1 cellular context compared by ENCODE assay signal in the genomic region with DNA sequence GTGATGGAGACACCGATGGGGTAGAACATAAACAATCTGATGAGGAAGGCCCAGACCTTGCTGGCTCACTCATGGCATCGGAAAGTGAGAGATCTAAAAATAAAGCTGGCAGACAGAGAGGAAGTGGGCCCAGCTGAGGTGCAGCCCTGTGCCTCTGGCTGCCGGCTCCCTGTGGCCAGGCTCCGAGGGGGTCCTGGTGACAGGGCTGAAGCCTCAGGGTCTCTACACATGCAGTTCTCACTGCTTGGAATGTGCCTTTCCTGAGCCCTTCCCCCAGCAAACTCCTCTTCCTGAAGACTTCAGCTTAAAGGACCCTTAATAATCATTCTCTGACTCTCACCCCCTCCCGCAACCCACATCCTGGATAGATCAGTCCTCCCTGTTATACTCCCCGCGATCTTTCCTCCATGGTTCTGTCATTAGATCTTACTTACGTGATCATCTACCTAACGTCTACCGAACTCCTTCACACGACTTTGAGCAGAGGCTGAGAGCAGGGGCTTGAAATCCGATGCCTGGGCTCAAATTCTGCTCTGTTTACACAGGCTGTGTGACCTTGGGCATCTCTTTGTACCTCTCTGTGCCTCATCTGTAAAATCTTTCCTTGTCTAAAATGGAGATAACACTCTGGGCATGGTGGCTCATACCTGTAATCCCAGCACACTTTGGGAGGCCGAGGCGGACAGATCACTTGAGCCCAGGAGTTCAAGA.
TF ChIP-seq lines count a peak whose summit lies in the region.

No MANE protein-coding gene starts in this region.

TF ChIP-seq in GM12878, 131 proteins besides CTCF, POLR2A, EP300 and RAD21 (continued from another document and continues in another):
- TF ChIP-seq REST (IDR thresholded peaks at IDR 0.05; ENCODE audit: low read depth, low read length) (no peak), STAT1 (conservative IDR thresholded peaks at IDR 0.05) (0 out of 2 replicates have a peak, but pooled peaks have one; percentile 8), RB1 (IDR thresholded peaks at IDR 0.05; ENCODE audit: borderline replicate concordance) (no peak), ZNF622 (IDR thresholded peaks at IDR 0.05) (no peak), RBBP5 (conservative IDR thresholded peaks at IDR 0.05) (0 out of 2 replicates have a peak, but pooled peaks have one; percentile 4), POU2F2 (IDR thresholded peaks at IDR 0.05; ENCODE audit: borderline replicate concordance, low read depth, low read length) (peak; percentile 64; the same call in 1 of the 3 replicates), HSF1 (IDR thresholded peaks at IDR 0.05; ENCODE audit: low read depth, low read length) (no peak), FOXK2 (IDR thresholded peaks at IDR 0.05) (no peak), SP1 (IDR thresholded peaks at IDR 0.05; ENCODE audit: low read depth, low read length) (peak; percentile 50), HCFC1 (IDR thresholded peaks at IDR 0.05; ENCODE audit: low read length) (no peak), MYC (IDR thresholded peaks at IDR 0.05; ENCODE audit: insufficient read depth, insufficient read length, insufficient replicate concordance, low read length, severe bottlenecking) (no peak), SMARCA5 (IDR thresholded peaks at IDR 0.05) (peak; percentile 51; the same call in 1 of the 2 replicates), EED (IDR thresholded peaks at IDR 0.05; ENCODE audit: low read depth) (no peak; the same call in 1 of the 2 replicates), YY1 (IDR thresholded peaks at IDR 0.05; ENCODE audit: low read depth, low read length) (no peak), MLLT1 (IDR thresholded peaks at IDR 0.05) (peak; percentile 58; the same call in 1 of the 2 replicates), MYB (IDR thresholded peaks at IDR 0.05; ENCODE audit: borderline replicate concordance, low read depth, low read length) (no peak), BACH1 (IDR thresholded peaks at IDR 0.05; ENCODE audit: borderline replicate concordance) (no peak), ETV6 (conservative IDR thresholded peaks at IDR 0.05 in 1 of 2, IDR thresholded peaks at IDR 0.05 in 1 of 2; ENCODE audit: borderline replicate concordance in 1 of 2, low read depth in 1 of 2) (0 out of 4 replicates have a peak, but pooled peaks of 1 of the 2 experiments have one; percentile 53), TCF12 (IDR thresholded peaks at IDR 0.05; ENCODE audit: low read depth, low read length) (peak; percentile 67; the same call in 1 of the 2 replicates), RELB (IDR thresholded peaks at IDR 0.05; ENCODE audit: low read depth) (no peak), ZNF207 (IDR thresholded peaks at IDR 0.05; ENCODE audit: borderline replicate concordance) (peak; percentile 7; the same call in 1 of the 2 replicates), CBX5 (IDR thresholded peaks at IDR 0.05; ENCODE audit: low read depth) (no peak), IKZF1 (conservative IDR thresholded peaks at IDR 0.05) (peak; percentile 78; the same call in 1 of the 2 replicates), SIN3A (IDR thresholded peaks at IDR 0.05; ENCODE audit: low read depth, low read length) (no peak), BMI1 (IDR thresholded peaks at IDR 0.05; ENCODE audit: borderline replicate concordance) (no peak)
- TF ChIP-seq, protein P1, sequence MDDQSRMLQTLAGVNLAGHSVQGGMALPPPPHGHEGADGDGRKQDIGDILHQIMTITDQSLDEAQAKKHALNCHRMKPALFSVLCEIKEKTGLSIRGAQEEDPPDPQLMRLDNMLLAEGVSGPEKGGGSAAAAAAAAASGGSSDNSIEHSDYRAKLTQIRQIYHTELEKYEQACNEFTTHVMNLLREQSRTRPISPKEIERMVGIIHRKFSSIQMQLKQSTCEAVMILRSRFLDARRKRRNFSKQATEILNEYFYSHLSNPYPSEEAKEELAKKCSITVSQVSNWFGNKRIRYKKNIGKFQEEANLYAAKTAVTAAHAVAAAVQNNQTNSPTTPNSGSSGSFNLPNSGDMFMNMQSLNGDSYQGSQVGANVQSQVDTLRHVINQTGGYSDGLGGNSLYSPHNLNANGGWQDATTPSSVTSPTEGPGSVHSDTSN (IDR thresholded peaks at IDR 0.05; ENCODE audit: insufficient replicate concordance, low read depth, low read length) = no peak
- TF ChIP-seq, protein P2, sequence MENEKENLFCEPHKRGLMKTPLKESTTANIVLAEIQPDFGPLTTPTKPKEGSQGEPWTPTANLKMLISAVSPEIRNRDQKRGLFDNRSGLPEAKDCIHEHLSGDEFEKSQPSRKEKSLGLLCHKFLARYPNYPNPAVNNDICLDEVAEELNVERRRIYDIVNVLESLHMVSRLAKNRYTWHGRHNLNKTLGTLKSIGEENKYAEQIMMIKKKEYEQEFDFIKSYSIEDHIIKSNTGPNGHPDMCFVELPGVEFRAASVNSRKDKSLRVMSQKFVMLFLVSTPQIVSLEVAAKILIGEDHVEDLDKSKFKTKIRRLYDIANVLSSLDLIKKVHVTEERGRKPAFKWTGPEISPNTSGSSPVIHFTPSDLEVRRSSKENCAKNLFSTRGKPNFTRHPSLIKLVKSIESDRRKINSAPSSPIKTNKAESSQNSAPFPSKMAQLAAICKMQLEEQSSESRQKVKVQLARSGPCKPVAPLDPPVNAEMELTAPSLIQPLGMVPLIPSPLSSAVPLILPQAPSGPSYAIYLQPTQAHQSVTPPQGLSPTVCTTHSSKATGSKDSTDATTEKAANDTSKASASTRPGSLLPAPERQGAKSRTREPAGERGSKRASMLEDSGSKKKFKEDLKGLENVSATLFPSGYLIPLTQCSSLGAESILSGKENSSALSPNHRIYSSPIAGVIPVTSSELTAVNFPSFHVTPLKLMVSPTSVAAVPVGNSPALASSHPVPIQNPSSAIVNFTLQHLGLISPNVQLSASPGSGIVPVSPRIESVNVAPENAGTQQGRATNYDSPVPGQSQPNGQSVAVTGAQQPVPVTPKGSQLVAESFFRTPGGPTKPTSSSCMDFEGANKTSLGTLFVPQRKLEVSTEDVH (IDR thresholded peaks at IDR 0.05; ENCODE audit: low read depth, partially characterized antibody) = no peak
- TF ChIP-seq, protein P3, sequence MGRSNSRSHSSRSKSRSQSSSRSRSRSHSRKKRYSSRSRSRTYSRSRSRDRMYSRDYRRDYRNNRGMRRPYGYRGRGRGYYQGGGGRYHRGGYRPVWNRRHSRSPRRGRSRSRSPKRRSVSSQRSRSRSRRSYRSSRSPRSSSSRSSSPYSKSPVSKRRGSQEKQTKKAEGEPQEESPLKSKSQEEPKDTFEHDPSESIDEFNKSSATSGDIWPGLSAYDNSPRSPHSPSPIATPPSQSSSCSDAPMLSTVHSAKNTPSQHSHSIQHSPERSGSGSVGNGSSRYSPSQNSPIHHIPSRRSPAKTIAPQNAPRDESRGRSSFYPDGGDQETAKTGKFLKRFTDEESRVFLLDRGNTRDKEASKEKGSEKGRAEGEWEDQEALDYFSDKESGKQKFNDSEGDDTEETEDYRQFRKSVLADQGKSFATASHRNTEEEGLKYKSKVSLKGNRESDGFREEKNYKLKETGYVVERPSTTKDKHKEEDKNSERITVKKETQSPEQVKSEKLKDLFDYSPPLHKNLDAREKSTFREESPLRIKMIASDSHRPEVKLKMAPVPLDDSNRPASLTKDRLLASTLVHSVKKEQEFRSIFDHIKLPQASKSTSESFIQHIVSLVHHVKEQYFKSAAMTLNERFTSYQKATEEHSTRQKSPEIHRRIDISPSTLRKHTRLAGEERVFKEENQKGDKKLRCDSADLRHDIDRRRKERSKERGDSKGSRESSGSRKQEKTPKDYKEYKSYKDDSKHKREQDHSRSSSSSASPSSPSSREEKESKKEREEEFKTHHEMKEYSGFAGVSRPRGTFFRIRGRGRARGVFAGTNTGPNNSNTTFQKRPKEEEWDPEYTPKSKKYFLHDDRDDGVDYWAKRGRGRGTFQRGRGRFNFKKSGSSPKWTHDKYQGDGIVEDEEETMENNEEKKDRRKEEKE (IDR thresholded peaks at IDR 0.05) = no peak
- TF ChIP-seq, protein P4, sequence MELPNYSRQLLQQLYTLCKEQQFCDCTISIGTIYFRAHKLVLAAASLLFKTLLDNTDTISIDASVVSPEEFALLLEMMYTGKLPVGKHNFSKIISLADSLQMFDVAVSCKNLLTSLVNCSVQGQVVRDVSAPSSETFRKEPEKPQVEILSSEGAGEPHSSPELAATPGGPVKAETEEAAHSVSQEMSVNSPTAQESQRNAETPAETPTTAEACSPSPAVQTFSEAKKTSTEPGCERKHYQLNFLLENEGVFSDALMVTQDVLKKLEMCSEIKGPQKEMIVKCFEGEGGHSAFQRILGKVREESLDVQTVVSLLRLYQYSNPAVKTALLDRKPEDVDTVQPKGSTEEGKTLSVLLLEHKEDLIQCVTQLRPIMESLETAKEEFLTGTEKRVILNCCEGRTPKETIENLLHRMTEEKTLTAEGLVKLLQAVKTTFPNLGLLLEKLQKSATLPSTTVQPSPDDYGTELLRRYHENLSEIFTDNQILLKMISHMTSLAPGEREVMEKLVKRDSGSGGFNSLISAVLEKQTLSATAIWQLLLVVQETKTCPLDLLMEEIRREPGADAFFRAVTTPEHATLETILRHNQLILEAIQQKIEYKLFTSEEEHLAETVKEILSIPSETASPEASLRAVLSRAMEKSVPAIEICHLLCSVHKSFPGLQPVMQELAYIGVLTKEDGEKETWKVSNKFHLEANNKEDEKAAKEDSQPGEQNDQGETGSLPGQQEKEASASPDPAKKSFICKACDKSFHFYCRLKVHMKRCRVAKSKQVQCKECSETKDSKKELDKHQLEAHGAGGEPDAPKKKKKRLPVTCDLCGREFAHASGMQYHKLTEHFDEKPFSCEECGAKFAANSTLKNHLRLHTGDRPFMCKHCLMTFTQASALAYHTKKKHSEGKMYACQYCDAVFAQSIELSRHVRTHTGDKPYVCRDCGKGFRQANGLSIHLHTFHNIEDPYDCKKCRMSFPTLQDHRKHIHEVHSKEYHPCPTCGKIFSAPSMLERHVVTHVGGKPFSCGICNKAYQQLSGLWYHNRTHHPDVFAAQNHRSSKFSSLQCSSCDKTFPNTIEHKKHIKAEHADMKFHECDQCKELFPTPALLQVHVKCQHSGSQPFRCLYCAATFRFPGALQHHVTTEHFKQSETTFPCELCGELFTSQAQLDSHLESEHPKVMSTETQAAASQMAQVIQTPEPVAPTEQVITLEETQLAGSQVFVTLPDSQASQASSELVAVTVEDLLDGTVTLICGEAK (IDR thresholded peaks at IDR 0.05; ENCODE audit: borderline replicate concordance) = no peak
- TF ChIP-seq, protein P5, sequence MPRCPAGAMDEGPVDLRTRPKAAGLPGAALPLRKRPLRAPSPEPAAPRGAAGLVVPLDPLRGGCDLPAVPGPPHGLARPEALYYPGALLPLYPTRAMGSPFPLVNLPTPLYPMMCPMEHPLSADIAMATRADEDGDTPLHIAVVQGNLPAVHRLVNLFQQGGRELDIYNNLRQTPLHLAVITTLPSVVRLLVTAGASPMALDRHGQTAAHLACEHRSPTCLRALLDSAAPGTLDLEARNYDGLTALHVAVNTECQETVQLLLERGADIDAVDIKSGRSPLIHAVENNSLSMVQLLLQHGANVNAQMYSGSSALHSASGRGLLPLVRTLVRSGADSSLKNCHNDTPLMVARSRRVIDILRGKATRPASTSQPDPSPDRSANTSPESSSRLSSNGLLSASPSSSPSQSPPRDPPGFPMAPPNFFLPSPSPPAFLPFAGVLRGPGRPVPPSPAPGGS (IDR thresholded peaks at IDR 0.05; ENCODE audit: borderline replicate concordance, insufficient read depth, low read depth, low read length, poor library complexity, severe bottlenecking) = no peak
